ENCODE assay signal across 8 cellular contexts in genomic region chr6:87322304-87323212, GRCh38. TPM values are rescaled to one million over a fixed set of nuclear protein-coding genes. Genes with fewer than 3 reads are reported as not detected.
DNase-seq lines count a peak whose midpoint lies in the region; TF ChIP-seq lines count a peak whose summit lies in the region.

TSS of gene SMIM8 (plus strand) at chr6:87322588. CDS start at chr6:87337032, 14,444 bp downstream.

- H3K4me1 ChIP-seq in SJCRH30, result no peaks in the 10 kb centered on the region

- H3K9me3 ChIP-seq in SJCRH30 (replicated peaks), result no peaks in the 10 kb centered on the region

- no peaks in the 10 kb centered on the region for H3K36me3 ChIP-seq in SJCRH30

- peak; percentile 29 for DNase-seq in GF-D8 (lab: John Stamatoyannopoulos, UW)
- DNase-seq in H4 (ENCODE audit: low spot score), result peak; percentile 23
- DNase-seq in SJCRH30, result peak; percentile 85 to 87
- DNase-seq in activated naive CD4-positive, alpha-beta T cell (lab: John Stamatoyannopoulos, UW), result peak; percentile 57 to 85 (median 68)
- DNase-seq in germinal center (ENCODE audit: low spot score), result peak; percentile 93
- DNase-seq in occipital lobe (lab: John Stamatoyannopoulos, UW), result peak; percentile 78
- peak; percentile 72 for DNase-seq in superior temporal gyrus (ENCODE audit: extremely low spot score)

- peak; percentile 84 for TF ChIP-seq CTCF in LNCAP (IDR thresholded peaks at IDR 0.05)

- peak within 1 kb of the TSS; percentile 77 for H3K4me3 ChIP-seq in SJCRH30

- no peaks in the 10 kb centered on the region for H3K27me3 ChIP-seq in SJCRH30

- H3K27ac ChIP-seq in SJCRH30, result peak within 1 kb of the TSS; percentile 42

RNA-seq across cellular contexts. Expression of gene SMIM8, which starts in this region (rescaled TPM):
- 3.3 and 5.3 TPM in 2 replicates for total RNA-seq in H4 (2014; rRNA removed; shearing (Covaris generic))
- total RNA-seq in SJCRH30 (2014; rRNA removed; shearing (Covaris generic)), result 9.8 and 11.1 TPM in 2 replicates
- total RNA-seq in occipital lobe, result 38.4 TPM

Comparison
In these comparisons a context has a peak if more than half of its experiments do, and no peak if none do; other contexts are left out.
1. Peak in every context shown above with its lines: DNase-seq, H3K4me3 ChIP-seq and H3K27ac ChIP-seq.
2. DNase-seq: peak in every context shown above with its lines; median percentile 93 in germinal center; 86 in SJCRH30; 78 in occipital lobe; 72 in superior temporal gyrus; 68 in activated naive CD4-positive, alpha-beta T cell; 29 in GF-D8; 23 in H4.